ENCODE assay signal across 1 cellular context in genomic region chr4:10015140-10015753, GRCh38.
TF ChIP-seq lines count a peak whose summit lies in the region.

No MANE protein-coding gene starts in this region.

TF ChIP-seq in GM23338, 12 proteins besides CTCF, POLR2A, EP300 and RAD21 (continued from another document):
- no peak for TF ChIP-seq ZNF462 (CRISPR knock-in tag; IDR thresholded peaks at IDR 0.05)
- TF ChIP-seq STAT1 (IDR thresholded peaks at IDR 0.05; ENCODE audit: unreplicated experiment): no peak
- no peak for TF ChIP-seq ZNF331 (CRISPR knock-in tag; IDR thresholded peaks at IDR 0.05; ENCODE audit: low read depth)
- TF ChIP-seq CREB1 (CRISPR knock-in tag; IDR thresholded peaks at IDR 0.05; ENCODE audit: low read depth): no peak
- TF ChIP-seq EZH2 (IDR thresholded peaks at IDR 0.05; ENCODE audit: low read depth, unreplicated experiment): no peak
- TF ChIP-seq ZNF114 (CRISPR knock-in tag; IDR thresholded peaks at IDR 0.05): no peak
